8 cellular contexts compared by ENCODE assay signal in genomic region chr1:151934048-151934493, GRCh38. TPM values are rescaled to one million over a fixed set of nuclear protein-coding genes. Genes with fewer than 3 reads are reported as not detected.
DNase-seq lines count a peak whose midpoint lies in the region; ATAC-seq, FAIRE-seq and TF ChIP-seq lines count a peak whose summit lies in the region.

No MANE protein-coding gene starts in this region.

- peaks cover 0 to 6% (median 4%) of the 10 kb centered on the region in 7 donors for H3K4me1 Mint-ChIP-seq in naive thymus-derived CD4-positive, alpha-beta T cell

- no peak for DNase-seq in BJ (ENCODE audit: low read depth)
- DNase-seq in HAP-1 (ENCODE audit: low spot score in 2 of 2): peak; percentile 66 to 74
- DNase-seq in NCI-H524 (lab: John Stamatoyannopoulos, UW): peak; percentile 28 to 63
- peak; percentile 33 to 53 for DNase-seq in activated CD4-positive, alpha-beta T cell treated with anti-CD3 and anti-CD28 coated beads for 4 hours
- peak; percentile 72 for DNase-seq in esophagus muscularis mucosa (ENCODE audit: extremely low spot score)
- DNase-seq in naive thymus-derived CD4-positive, alpha-beta T cell: peak in 7 of 9 donors; percentile 31 to 69 (median 59)
- DNase-seq in urothelium cell line (ENCODE audit: low spot score): peak; percentile 56
- DNase-seq in 8988T: no peak

- H3K4me1 ChIP-seq in HAP-1: no peaks in the 10 kb centered on the region
- peaks cover 0 to 3% (median 0%) of the 10 kb centered on the region in 4 donors for H3K4me1 ChIP-seq in esophagus muscularis mucosa
- H3K4me1 ChIP-seq in naive thymus-derived CD4-positive, alpha-beta T cell (ENCODE audit: control insufficient read depth in 2 of 2, insufficient read depth in 2 of 2, low read length in 2 of 2): no peaks in the 10 kb centered on the region

- peak; percentile 94 for ATAC-seq in naive thymus-derived CD4-positive, alpha-beta T cell

- peaks cover 0 to 33% (median 0%) of the 10 kb centered on the region in 5 donors for H3K27me3 Mint-ChIP-seq in naive thymus-derived CD4-positive, alpha-beta T cell

- in situ Hi-C loops in HAP-1 (cut with MboI; ENCODE audit: low sequenced_read_pairs): loop anchor here (5.0 kb wide), 1 partner anchor 63 kb away; no protein-coding TSS in a partner anchor

- no peaks in the 10 kb centered on the region for H3K9me3 ChIP-seq in HAP-1
- no peaks in the 10 kb centered on the region for H3K9me3 ChIP-seq in esophagus muscularis mucosa
- H3K9me3 ChIP-seq in naive thymus-derived CD4-positive, alpha-beta T cell (ENCODE audit: control insufficient read depth in 2 of 3, low read length in 3 of 3): no peaks in the 10 kb centered on the region

- H3K27ac Mint-ChIP-seq in naive thymus-derived CD4-positive, alpha-beta T cell: peak overlapping the region in 1 of 9 donors; percentile 41

- intact Hi-C loops in esophagus muscularis mucosa (cut with DNase I): loop anchor here (2.0 to 5.0 kb wide), 2 partner anchors 33 to 63 kb away; no protein-coding TSS in a partner anchor
- intact Hi-C loops in naive thymus-derived CD4-positive, alpha-beta T cell (cut with micrococcal nuclease): loop anchor here (1.0 to 10.0 kb wide), 9 partner anchors 25 to 251 kb away; partner anchors contain the start of gene THEM4 (in 1 of the 2)

- no peak for FAIRE-seq in urothelium cell line (lab: Jason Lieb, UNC)

- 32% methylated on average over 3 of the region's 3 CpGs for WGBS in esophagus muscularis mucosa

- H3K9me3 Mint-ChIP-seq in naive thymus-derived CD4-positive, alpha-beta T cell: peaks cover 0 to 1% (median 0%) of the 10 kb centered on the region in 11 donors

- H3K27ac ChIP-seq in esophagus muscularis mucosa (replicated peaks in 1 of 4): no peak overlapping the region
- no peak overlapping the region for H3K27ac ChIP-seq in naive thymus-derived CD4-positive, alpha-beta T cell (ENCODE audit: low read depth, low read length)

- H3K36me3 Mint-ChIP-seq in naive thymus-derived CD4-positive, alpha-beta T cell: no peaks in the 10 kb centered on the region

- TF ChIP-seq EP300 in esophagus muscularis mucosa (IDR thresholded peaks at IDR 0.05): no peak

- peak overlapping the region in 1 of 10 donors; percentile 49 for H3K4me3 Mint-ChIP-seq in naive thymus-derived CD4-positive, alpha-beta T cell

- CTCF ChIA-PET in BJ (lab: Yijun Ruan, JAX): interaction anchor here (1.0 to 11.5 kb wide), 21 partner anchors 9 to 253 kb away, joined by 3 to 315 read pairs (median 5); partner anchors contain the start of gene S100A10
- CTCF ChIA-PET in naive thymus-derived CD4-positive, alpha-beta T cell (lab: Charles Lee): interaction anchor here (0.6 to 5.8 kb wide), 17 partner anchors 11 to 1610 kb away, joined by 3 to 88 read pairs (median 5); no protein-coding TSS in a partner anchor

- TF ChIP-seq CTCF in BJ (IDR thresholded peaks at IDR 0.05; ENCODE audit: insufficient read depth, low read depth, low read length) (peak; percentile 89), esophagus muscularis mucosa (IDR thresholded peaks at IDR 0.05) (peak; percentile 74 to 84 (median 78))

- POLR2A ChIA-PET in BJ (lab: Charles Lee): no interaction called here
- POLR2A ChIA-PET in naive thymus-derived CD4-positive, alpha-beta T cell (lab: Charles Lee): interaction anchor here (0.6 to 2.1 kb wide), 5 partner anchors 10 to 235 kb away, joined by 3 to 11 read pairs (median 3); no protein-coding TSS in a partner anchor

- H3K27me3 ChIP-seq in BJ (ENCODE audit: control insufficient read depth, insufficient read depth, low read length) (peaks cover 5% of the 10 kb centered on the region; the same call in 1 of the 2 replicates), HAP-1 (ENCODE audit: low read depth) (no peaks in the 10 kb centered on the region), esophagus muscularis mucosa (no peaks in the 10 kb centered on the region)
- H3K27me3 ChIP-seq in naive thymus-derived CD4-positive, alpha-beta T cell (ENCODE audit: control insufficient read depth in 2 of 2, insufficient read depth in 2 of 2, low read length in 2 of 2): no peaks in the 10 kb centered on the region

- TF ChIP-seq POLR2A in esophagus muscularis mucosa (IDR thresholded peaks at IDR 0.05; ENCODE audit: low read depth): no peak

- no peaks in the 10 kb centered on the region for H3K36me3 ChIP-seq in BJ (ENCODE audit: control insufficient read depth, insufficient read depth, low read length)
- no peaks in the 10 kb centered on the region for H3K36me3 ChIP-seq in HAP-1 (replicated peaks)
- H3K36me3 ChIP-seq in esophagus muscularis mucosa: no peaks in the 10 kb centered on the region
- no peaks in the 10 kb centered on the region for H3K36me3 ChIP-seq in naive thymus-derived CD4-positive, alpha-beta T cell (ENCODE audit: control insufficient read depth in 2 of 3, insufficient read depth in 3 of 3, low read length in 3 of 3)

- no peak overlapping the region for H3K4me3 ChIP-seq in BJ (ENCODE audit: low read depth, low read length)
- H3K4me3 ChIP-seq in HAP-1: no peak overlapping the region
- H3K4me3 ChIP-seq in esophagus muscularis mucosa: no peak overlapping the region
- H3K4me3 ChIP-seq in naive thymus-derived CD4-positive, alpha-beta T cell (ENCODE audit: low read length): no peak overlapping the region

RNA-seq across cellular contexts. Expression of gene THEM4, which starts 24.8 kb away (rescaled TPM):
- 11.7 and 17.2 TPM in 2 replicates for polyA plus RNA-seq in BJ (2011; rRNA removed)
- polyA minus RNA-seq in BJ (2011; rRNA and poly(A)+ RNA removed): 3.5 and 4.2 TPM in 2 replicates
- total RNA-seq in esophagus muscularis mucosa: 10 to 100 TPM; 13.2 to 15.7 (median 14.3) TPM
- 100 to 1,000 TPM in 2 of 5 experiments, 10 to 100 TPM in 3; 37.6 to 143 (median 44.6) TPM for total RNA-seq in naive thymus-derived CD4-positive, alpha-beta T cell
- 100 to 1,000 TPM; 113 to 122 TPM for polyA plus RNA-seq in naive thymus-derived CD4-positive, alpha-beta T cell

RNA-seq across cellular contexts. Expression of gene S100A10, which starts 59.6 kb away (rescaled TPM):
- polyA plus RNA-seq in BJ (2011; rRNA removed): 40.3 and 88.4 TPM in 2 replicates
- 44.3 and 50.4 TPM in 2 replicates for polyA minus RNA-seq in BJ (2011; rRNA and poly(A)+ RNA removed)
- total RNA-seq in esophagus muscularis mucosa: 100 to 1,000 TPM in 2 of 4 donors, 10 to 100 TPM in 2; 82.5 to 214 (median 105) TPM
- 100 to 1,000 TPM; 131 to 361 (median 143) TPM for total RNA-seq in naive thymus-derived CD4-positive, alpha-beta T cell
- 100 to 1,000 TPM; 458 to 492 TPM for polyA plus RNA-seq in naive thymus-derived CD4-positive, alpha-beta T cell

Comparison
In these comparisons a context has a peak if more than half of its experiments do, and no peak if none do; other contexts are left out.
1. DNase-seq: peak in HAP-1 (2 of 2), NCI-H524 (2 of 2), activated CD4-positive, alpha-beta T cell treated with anti-CD3 and anti-CD28 coated beads for 4 hours (2 of 2), esophagus muscularis mucosa (single experiment), naive thymus-derived CD4-positive, alpha-beta T cell (7 of 9) and urothelium cell line (single experiment); none in BJ (single experiment) and 8988T (single experiment).